13 cellular contexts compared by ENCODE assay signal in the genomic region with DNA sequence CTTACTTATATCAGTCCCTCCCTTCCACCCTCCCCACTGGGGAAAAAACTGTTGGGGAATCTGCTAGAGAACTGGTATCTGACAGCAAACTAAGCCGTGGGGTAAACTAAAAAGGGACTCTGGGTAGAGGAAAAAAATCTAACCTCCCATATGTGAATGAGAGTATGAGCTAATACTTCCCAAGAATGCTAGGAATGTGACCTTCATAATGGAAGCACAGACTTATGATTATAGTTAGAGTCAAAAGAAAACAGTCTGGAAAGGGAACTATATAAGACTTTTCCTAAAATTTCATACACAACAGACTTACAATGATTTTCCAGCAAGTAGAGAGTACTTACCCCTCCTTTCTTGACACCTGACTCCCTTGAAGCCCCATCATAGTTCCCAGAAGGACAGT. TPM values are rescaled to one million over a fixed set of nuclear protein-coding genes. Genes with fewer than 3 reads are reported as not detected.
DNase-seq lines count a peak whose midpoint lies in the region; TF ChIP-seq lines count a peak whose summit lies in the region.
"Had no signal": no experiment of that assay in that cellular context is flagged by ENCODE, and none has a peak within 500 bp of the region (broad histone marks: within the 10 kb centered on the region; RNA-seq: fewer than 3 reads in every experiment).

No MANE protein-coding gene starts in this region.

- peaks cover 16 to 41% (median 26%) of the 10 kb centered on the region in 4 donors for H3K36me3 ChIP-seq in esophagus muscularis mucosa
- H3K36me3 ChIP-seq in BE2C: no peaks in the 10 kb centered on the region

- H3K9me3 ChIP-seq in esophagus muscularis mucosa (no peaks in the 10 kb centered on the region), BE2C (no peaks in the 10 kb centered on the region)
- H3K9me3 ChIP-seq: neutrophil had no signal

- H3K4me1 ChIP-seq in esophagus muscularis mucosa: peaks cover 20 to 31% (median 30%) of the 10 kb centered on the region in 4 donors
- H3K4me1 ChIP-seq in BE2C: no peaks in the 10 kb centered on the region

- H3K4me3 Mint-ChIP-seq in osteocyte (ENCODE audit: unreplicated experiment): no peak overlapping the region

- CTCF ChIA-PET in RWPE1 (lab: Yijun Ruan, JAX): interaction anchor here (0.9 to 1.5 kb wide), 4 partner anchors 10 to 169 kb away, joined by 3 to 6 read pairs (median 4); no protein-coding TSS in a partner anchor

- H3K27me3 Mint-ChIP-seq in osteocyte (ENCODE audit: unreplicated experiment): no peaks in the 10 kb centered on the region

- H3K9me3 Mint-ChIP-seq in osteocyte (ENCODE audit: unreplicated experiment): no peaks in the 10 kb centered on the region

- peaks cover 15% of the 10 kb centered on the region for H3K36me3 Mint-ChIP-seq in osteocyte (ENCODE audit: unreplicated experiment)

- DNase-seq in COLO829 (ENCODE audit: low spot score) (peak; percentile 42), RWPE1 (ENCODE audit: low spot score) (peak; percentile 44), esophagus muscularis mucosa (ENCODE audit: extremely low spot score) (no peak), osteocyte (ENCODE audit: extremely low spot score, unreplicated experiment) (no peak), activated gamma-delta T cell treated with Interleukin-2 at 50 U/mL for 16 hours (no peak), NCI-H446 (lab: John Stamatoyannopoulos, UW) (no peak), cerebellum (ENCODE audit: low spot score) (no peak), BE2C (no peak)
- DNase-seq: activated CD8-positive, alpha-beta memory T cell treated with anti-CD3 and anti-CD28 coated beads, Interleukin-2, amount 50 U/mL, for 4 hours; cerebellar nuclear complex; NCI-H526; stimulated activated CD4-positive, alpha-beta T cell treated with anti-CD3 and anti-CD28 coated beads, Interleukin-4, amount 100 ng/mL, for 1 hour had no signal

- no peak for TF ChIP-seq POLR2A in esophagus muscularis mucosa (IDR thresholded peaks at IDR 0.05; ENCODE audit: low read depth)

- intact Hi-C loops in esophagus muscularis mucosa (cut with DNase I): no loop called here

- 7% methylated on average over 1 of the region's 1 CpG for WGBS in esophagus muscularis mucosa

- H3K27me3 ChIP-seq in esophagus muscularis mucosa (no peaks in the 10 kb centered on the region), BE2C (no peaks in the 10 kb centered on the region)
- H3K27me3 ChIP-seq: neutrophil had no signal

- H3K4me1 Mint-ChIP-seq in osteocyte (ENCODE audit: unreplicated experiment): peaks cover 55% of the 10 kb centered on the region

- no peak overlapping the region for H3K4me3 ChIP-seq in esophagus muscularis mucosa
- H3K4me3 ChIP-seq in BE2C (ENCODE audit: low read depth, low read length): no peak overlapping the region

- no peak for TF ChIP-seq CTCF in RWPE1 (conservative IDR thresholded peaks at IDR 0.05; ENCODE audit: low read depth)
- no peak for TF ChIP-seq CTCF in esophagus muscularis mucosa (IDR thresholded peaks at IDR 0.05)
- no peak for TF ChIP-seq CTCF in osteocyte (IDR thresholded peaks at IDR 0.05)
- TF ChIP-seq CTCF in BE2C (IDR thresholded peaks at IDR 0.05; ENCODE audit: low read depth, low read length): no peak

- H3K27ac ChIP-seq in RWPE1 (no peak overlapping the region), esophagus muscularis mucosa (replicated peaks in 1 of 4) (peak overlapping the region; percentile 25 to 68 (median 40))
- H3K27ac ChIP-seq: neutrophil had no signal

- no peak for TF ChIP-seq EP300 in esophagus muscularis mucosa (IDR thresholded peaks at IDR 0.05)

- peak overlapping the region; percentile 87 for H3K27ac Mint-ChIP-seq in osteocyte (ENCODE audit: unreplicated experiment)

- POLR2A ChIA-PET in RWPE1 (lab: Yijun Ruan, JAX; ENCODE audit: low non-redundant PET): no interaction called here

RNA-seq across cellular contexts. Expression of a gene that starts 23.0 kb away (rescaled TPM):
- total RNA-seq in esophagus muscularis mucosa (10 to 100 TPM in 3 of 4 donors, 1 to 10 TPM in 1; 8.6 to 13.3 (median 12.0) TPM), osteocyte (14.7 and 17.3 TPM in 2 replicates), cerebellum (18.4 TPM)
- polyA plus RNA-seq in BE2C (2012; ENCODE audit: insufficient read depth, insufficient read length, low read depth): 27.2 TPM

Comparison
In these comparisons a context has a peak if more than half of its experiments do, and no peak if none do; other contexts are left out.
1. DNase-seq: peak in COLO829 (single experiment) and RWPE1 (single experiment); none in esophagus muscularis mucosa (single experiment), osteocyte (single experiment), activated gamma-delta T cell treated with Interleukin-2 at 50 U/mL for 16 hours (single experiment), NCI-H446 (0 of 2), cerebellum (single experiment) and BE2C (single experiment).